ENCODE assay signal across 12 cellular contexts in the genomic region with DNA sequence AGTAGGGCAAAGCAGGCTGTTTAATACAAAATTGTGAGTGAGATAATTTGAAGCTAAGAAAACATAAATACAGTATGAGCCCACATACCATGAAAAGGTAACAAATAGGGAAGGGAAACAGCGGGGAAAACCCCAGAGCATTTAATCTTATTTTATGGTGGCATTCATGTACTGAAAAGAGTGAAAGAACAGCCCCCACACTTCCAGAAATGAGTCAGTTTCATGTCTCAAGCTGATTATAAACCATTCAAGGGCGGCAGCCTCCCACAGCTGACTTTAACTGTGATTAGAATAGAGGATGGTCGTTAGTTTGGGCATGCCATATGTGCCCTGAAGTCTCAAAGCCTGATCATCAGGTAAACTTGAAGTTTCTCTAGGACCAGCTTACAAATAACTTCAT.
DNase-seq lines count a peak whose midpoint lies in the region; ATAC-seq lines count a peak whose summit lies in the region.
"Had no signal": no experiment of that assay in that cellular context is flagged by ENCODE, and none has a peak within 500 bp of the region (broad histone marks: within the 10 kb centered on the region; RNA-seq: fewer than 3 reads in every experiment).

No MANE protein-coding gene starts in this region.

- no peaks in the 10 kb centered on the region for H3K27me3 Mint-ChIP-seq in naive thymus-derived CD8-positive, alpha-beta T cell
- no peaks in the 10 kb centered on the region for H3K27me3 Mint-ChIP-seq in natural killer cell treated with Interleukin-12 subunit alpha and Interleukin-12 subunit beta and Interleukin-15 and Interleukin-18, amount 100 ng/mL, for 72 hours

- peak; percentile 88 for ATAC-seq in GM19324 (IDR thresholded peaks at IDR 0.05; ENCODE audit: low FRiP score, unreplicated experiment)
- ATAC-seq in HG02763 (IDR thresholded peaks at IDR 0.05; ENCODE audit: unreplicated experiment), result peak; percentile 91
- ATAC-seq in HG03565 (IDR thresholded peaks at IDR 0.05; ENCODE audit: unreplicated experiment), result peak; percentile 98
- no peak for ATAC-seq in naive thymus-derived CD8-positive, alpha-beta T cell
- no peak for ATAC-seq in natural killer cell treated with Interleukin-12 subunit alpha and Interleukin-12 subunit beta and Interleukin-15 and Interleukin-18, amount 100 ng/mL, for 72 hours

- no peak overlapping the region for H3K4me3 Mint-ChIP-seq in naive thymus-derived CD8-positive, alpha-beta T cell
- no peak overlapping the region for H3K4me3 Mint-ChIP-seq in natural killer cell treated with Interleukin-12 subunit alpha and Interleukin-12 subunit beta and Interleukin-15 and Interleukin-18, amount 100 ng/mL, for 72 hours

- peaks cover 0 to 4% (median 0%) of the 10 kb centered on the region in 3 donors for H3K36me3 Mint-ChIP-seq in naive thymus-derived CD8-positive, alpha-beta T cell
- H3K36me3 Mint-ChIP-seq in natural killer cell treated with Interleukin-12 subunit alpha and Interleukin-12 subunit beta and Interleukin-15 and Interleukin-18, amount 100 ng/mL, for 72 hours, result peaks cover 10% of the 10 kb centered on the region

- DNase-seq in ELR (ENCODE audit: low read depth) (peak; percentile 9), NCI-H1436 (lab: John Stamatoyannopoulos, UW) (no peak), hippocampal formation (lab: John Stamatoyannopoulos, UW) (no peak)
- DNase-seq in naive thymus-derived CD8-positive, alpha-beta T cell, result no peak
- no peak for DNase-seq in natural killer cell treated with Interleukin-12 subunit alpha and Interleukin-12 subunit beta and Interleukin-15 and Interleukin-18, amount 100 ng/mL, for 72 hours (ENCODE audit: low spot score)
- DNase-seq: activated naive CD4-positive, alpha-beta T cell treated with Interleukin-2 at 50 U/mL for 16 hours; GDM1; IMR-90; NCI-H748 treated with DMSO at 0.1 percent for 48 hours had no signal

- peaks cover 0 to 40% (median 9%) of the 10 kb centered on the region in 9 donors for H3K9me3 Mint-ChIP-seq in naive thymus-derived CD8-positive, alpha-beta T cell
- H3K9me3 Mint-ChIP-seq in natural killer cell treated with Interleukin-12 subunit alpha and Interleukin-12 subunit beta and Interleukin-15 and Interleukin-18, amount 100 ng/mL, for 72 hours, result peaks cover 9% of the 10 kb centered on the region

- POLR2A ChIA-PET in naive thymus-derived CD8-positive, alpha-beta T cell (lab: Charles Lee), result no interaction called here

- no peak overlapping the region for H3K27ac Mint-ChIP-seq in naive thymus-derived CD8-positive, alpha-beta T cell
- no peak overlapping the region for H3K27ac Mint-ChIP-seq in natural killer cell treated with Interleukin-12 subunit alpha and Interleukin-12 subunit beta and Interleukin-15 and Interleukin-18, amount 100 ng/mL, for 72 hours

- H3K4me1 Mint-ChIP-seq in naive thymus-derived CD8-positive, alpha-beta T cell, result no peaks in the 10 kb centered on the region
- no peaks in the 10 kb centered on the region for H3K4me1 Mint-ChIP-seq in natural killer cell treated with Interleukin-12 subunit alpha and Interleukin-12 subunit beta and Interleukin-15 and Interleukin-18, amount 100 ng/mL, for 72 hours (ENCODE audit: low read depth in 2 of 2)

Comparison
In these comparisons a context has a peak if more than half of its experiments do, and no peak if none do; other contexts are left out.
1. ATAC-seq: peak in GM19324 (single experiment), HG02763 (single experiment) and HG03565 (single experiment); none in naive thymus-derived CD8-positive, alpha-beta T cell (0 of 2) and natural killer cell treated with Interleukin-12 subunit alpha and Interleukin-12 subunit beta and Interleukin-15 and Interleukin-18, amount 100 ng/mL, for 72 hours (0 of 2).